In genomic region chr16:81036751-81037350, GRCh38 we compare ENCODE assay signal across 8 cellular contexts. TPM values are rescaled to one million over a fixed set of nuclear protein-coding genes. Genes with fewer than 3 reads are reported as not detected.
A peak's percentile ranks its signal among the peaks of the same experiment; 100 is the strongest.
DNase-seq lines count a peak whose midpoint lies in the region; TF ChIP-seq lines count a peak whose summit lies in the region.

No MANE protein-coding gene starts in this region.

- no peaks in the 10 kb centered on the region for H3K27me3 Mint-ChIP-seq in T-helper 2 cell treated with Interferon-gamma antibody and Interleukin-4, amounts not matched to agents 5 μg/mL and 100 μg/mL, for 36 hours (ENCODE audit: low read depth)

- peaks cover 16% of the 10 kb centered on the region for H3K4me1 Mint-ChIP-seq in T-helper 2 cell treated with Interferon-gamma antibody and Interleukin-4, amounts not matched to agents 5 μg/mL and 100 μg/mL, for 36 hours (ENCODE audit: low read depth)

- H3K9me3 Mint-ChIP-seq in T-helper 2 cell treated with Interferon-gamma antibody and Interleukin-4, amounts not matched to agents 5 μg/mL and 100 μg/mL, for 36 hours: no peaks in the 10 kb centered on the region

- peak overlapping the region; percentile 47 for H3K27ac Mint-ChIP-seq in T-helper 2 cell treated with Interferon-gamma antibody and Interleukin-4, amounts not matched to agents 5 μg/mL and 100 μg/mL, for 36 hours

- H3K9me3 ChIP-seq in WERI-Rb-1 (ENCODE audit: severe bottlenecking): no peaks in the 10 kb centered on the region
- no peaks in the 10 kb centered on the region for H3K9me3 ChIP-seq in right atrium auricular region
- no peaks in the 10 kb centered on the region for H3K9me3 ChIP-seq in skeletal muscle tissue (ENCODE audit: control insufficient read depth in 3 of 3, low read length in 3 of 3)

- H3K36me3 ChIP-seq in WERI-Rb-1 (no peaks in the 10 kb centered on the region), right atrium auricular region (peaks cover 9% of the 10 kb centered on the region), skeletal muscle tissue (ENCODE audit: control insufficient read depth in 3 of 3, insufficient read depth in 3 of 3, low read length in 3 of 3) (peaks cover 7 to 14% (median 12%) of the 10 kb centered on the region in 3 donors)

- H3K4me1 ChIP-seq in right atrium auricular region: peaks cover 2 to 26% of the 10 kb centered on the region in 2 donors
- peaks cover 10 to 15% (median 11%) of the 10 kb centered on the region in 3 donors for H3K4me1 ChIP-seq in skeletal muscle tissue (ENCODE audit: control insufficient read depth in 3 of 3, insufficient read depth in 3 of 3, low read length in 3 of 3)

- H3K9ac ChIP-seq in skeletal muscle tissue (ENCODE audit: low read depth in 1 of 3, low read length in 3 of 3): peak overlapping the region; percentile 79 to 89 (median 85)

- TF ChIP-seq CTCF in WERI-Rb-1 (IDR thresholded peaks at IDR 0.05; ENCODE audit: low read depth, low read length) (no peak), right atrium auricular region (IDR thresholded peaks at IDR 0.05) (no peak)

- H3K4me3 Mint-ChIP-seq in T-helper 2 cell treated with Interferon-gamma antibody and Interleukin-4, amounts not matched to agents 5 μg/mL and 100 μg/mL, for 36 hours: peak overlapping the region; percentile 88

- H3K4me3 ChIP-seq in WERI-Rb-1 (ENCODE audit: low read depth, low read length) (peak overlapping the region; percentile 41), right atrium auricular region (peak overlapping the region; percentile 79 to 87), skeletal muscle tissue (ENCODE audit: low read length in 3 of 3) (peak overlapping the region; percentile 76 to 83 (median 78))

- H3K36me3 Mint-ChIP-seq in T-helper 2 cell treated with Interferon-gamma antibody and Interleukin-4, amounts not matched to agents 5 μg/mL and 100 μg/mL, for 36 hours (ENCODE audit: low read depth): peaks cover 30% of the 10 kb centered on the region

- no peak for DNase-seq in T-helper 2 cell treated with Interferon-gamma antibody and Interleukin-4, amounts not matched to agents 5 μg/mL and 100 μg/mL, for 36 hours (ENCODE audit: low spot score)
- no peak for DNase-seq in T-helper 2 cell
- no peak for DNase-seq in WERI-Rb-1
- no peak for DNase-seq in right atrium auricular region (ENCODE audit: low spot score)
- DNase-seq in NK-92 treated with Interleukin-12 subunit alpha and Interleukin-12 subunit beta, amount 100 ng/mL, for 24 hours (lab: John Stamatoyannopoulos, UW): no peak
- DNase-seq in COR-L47 (lab: John Stamatoyannopoulos, UW): no peak
- no peak for DNase-seq in SK-N-DZ (ENCODE audit: low spot score)

- H3K27me3 ChIP-seq in WERI-Rb-1 (ENCODE audit: insufficient read depth, low read depth, severe bottlenecking): no peaks in the 10 kb centered on the region
- H3K27me3 ChIP-seq in right atrium auricular region: no peaks in the 10 kb centered on the region
- H3K27me3 ChIP-seq in skeletal muscle tissue (ENCODE audit: control insufficient read depth in 3 of 3, insufficient read depth in 3 of 3, low read length in 3 of 3): no peaks in the 10 kb centered on the region

- H3K27ac ChIP-seq in WERI-Rb-1 (no peak overlapping the region), right atrium auricular region (peak overlapping the region; percentile 60 to 77), skeletal muscle tissue (ENCODE audit: low read depth, low read length) (peak overlapping the region; percentile 39)

RNA-seq across cellular contexts. Expression of gene ATMIN, which starts 1.2 kb away (rescaled TPM):
- total RNA-seq in right atrium auricular region: 10 to 100 TPM; 20.5 to 25.6 TPM
- 19.8 TPM for total RNA-seq in skeletal muscle tissue
- 42.9 and 52.1 TPM in 2 replicates for polyA plus RNA-seq in SK-N-DZ (2014; cell fraction: cytosol; rRNA removed)
- polyA plus RNA-seq in SK-N-DZ (2014; cell fraction: nucleus; rRNA removed): 28.6 and 29.2 TPM in 2 replicates

RNA-seq across cellular contexts. Expression of gene CENPN, which starts 29.8 kb away (rescaled TPM):
- total RNA-seq in right atrium auricular region (10 to 100 TPM; 10.5 to 18.1 TPM), skeletal muscle tissue (13.0 TPM)
- 90.7 and 101 TPM in 2 replicates for polyA plus RNA-seq in SK-N-DZ (2014; cell fraction: cytosol; rRNA removed)
- polyA plus RNA-seq in SK-N-DZ (2014; cell fraction: nucleus; rRNA removed): 50.9 and 54.8 TPM in 2 replicates

RNA-seq across cellular contexts. Expression of gene CMC2, which starts 30.2 kb away (rescaled TPM):
- 100 to 1,000 TPM; 136 to 212 TPM for total RNA-seq in right atrium auricular region
- total RNA-seq in skeletal muscle tissue: 24.5 TPM
- 182 and 271 TPM in 2 replicates for polyA plus RNA-seq in SK-N-DZ (2014; cell fraction: cytosol; rRNA removed)
- 107 and 121 TPM in 2 replicates for polyA plus RNA-seq in SK-N-DZ (2014; cell fraction: nucleus; rRNA removed)

RNA-seq across cellular contexts. Expression of gene C16orf46, which starts 40.2 kb away (rescaled TPM):
- total RNA-seq in right atrium auricular region: 1 to 10 TPM in 1 of 2 donors, not detected in 1; 1.5 TPM
- total RNA-seq in skeletal muscle tissue: not detected
- polyA plus RNA-seq in SK-N-DZ (2014; cell fraction: cytosol; rRNA removed): 2.0 and 3.1 TPM in 2 replicates
- 1.9 and 3.3 TPM in 2 replicates for polyA plus RNA-seq in SK-N-DZ (2014; cell fraction: nucleus; rRNA removed)

RNA-seq across cellular contexts. Expression of gene GCSH, which starts 59.3 kb away (rescaled TPM):
- total RNA-seq in right atrium auricular region: 10 to 100 TPM; 12.3 to 16.9 TPM
- 19.8 TPM for total RNA-seq in skeletal muscle tissue
- 118 and 123 TPM in 2 replicates for polyA plus RNA-seq in SK-N-DZ (2014; cell fraction: cytosol; rRNA removed)
- 85.3 and 115 TPM in 2 replicates for polyA plus RNA-seq in SK-N-DZ (2014; cell fraction: nucleus; rRNA removed)
